ENCODE assay signal across 8 cellular contexts in the genomic region with DNA sequence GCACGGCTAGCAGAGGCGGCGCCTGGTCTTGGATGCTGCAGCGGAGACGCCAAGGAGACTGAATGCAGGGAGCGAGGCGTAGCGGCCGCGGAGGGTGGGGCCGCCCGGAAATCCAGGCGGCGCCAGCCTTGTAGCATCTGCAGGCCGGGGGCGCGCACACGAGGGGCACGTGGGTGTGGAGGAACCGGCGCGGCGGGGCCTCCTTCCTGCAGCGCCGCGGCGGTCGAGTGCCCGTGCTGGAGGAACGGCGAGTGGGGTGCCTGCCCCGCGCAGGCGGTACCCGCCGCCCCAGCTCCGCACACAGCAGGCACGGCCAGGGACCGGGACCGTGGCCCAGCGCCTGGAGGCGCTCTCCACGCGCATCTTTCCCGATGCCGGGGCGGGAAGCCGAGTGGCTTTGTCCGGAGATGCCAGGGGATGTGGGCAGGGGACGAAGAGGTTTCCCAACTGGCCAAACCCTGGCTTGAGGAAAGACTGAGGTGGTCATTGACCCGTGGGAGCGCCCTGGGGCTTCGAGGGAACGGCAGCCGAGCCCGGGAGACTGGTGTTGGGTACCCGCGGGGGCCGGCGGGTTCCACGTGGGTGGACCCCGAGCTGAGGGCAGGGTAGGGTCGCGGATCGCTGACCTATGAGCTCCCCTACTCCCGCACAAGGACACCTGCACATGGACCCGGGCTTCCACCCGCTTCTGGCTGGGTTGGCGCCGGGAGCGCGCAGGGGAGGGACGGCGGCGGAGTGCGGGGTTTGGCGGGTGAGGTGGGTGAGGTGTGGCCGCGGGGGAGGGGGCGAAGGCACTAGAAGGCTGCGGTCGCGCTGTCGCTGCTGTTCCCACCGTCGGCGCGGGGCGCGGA.
DNase-seq lines count a peak whose midpoint lies in the region; ATAC-seq lines count a peak whose summit lies in the region.

No MANE protein-coding gene starts in this region.

- H3K9ac ChIP-seq in iPS-20b (ENCODE audit: low read depth, low read length) (no peak overlapping the region), stomach smooth muscle (ENCODE audit: low read length in 2 of 2) (no peak overlapping the region)

- intact Hi-C loops in activated T-helper 2 cell treated with anti-CD3 and anti-CD28 coated beads, Interferon-gamma antibody, Interleukin-2, Interleukin-4, amounts not matched to agents 10 μg/mL and 5 μg/mL and 100 μg/mL, durations not matched to agents 14 hours and 24 hours and 36 hours (cut with micrococcal nuclease), result loop anchor here (2.0 to 10.0 kb wide), 3 partner anchors 27 to 1731 kb away; partner anchors contain the start of gene CCK

- peak overlapping the region; percentile 56 for H3K4me3 Mint-ChIP-seq in activated T-helper 2 cell treated with anti-CD3 and anti-CD28 coated beads, Interferon-gamma antibody, Interleukin-2, Interleukin-4, amounts not matched to agents 10 μg/mL and 5 μg/mL and 100 μg/mL, durations not matched to agents 14 hours and 24 hours and 36 hours (ENCODE audit: low read depth)

- peaks cover 84% of the 10 kb centered on the region for H3K27me3 ChIP-seq in iPS-20b (ENCODE audit: insufficient read depth, low read length)
- peaks cover 50 to 72% of the 10 kb centered on the region in 2 donors for H3K27me3 ChIP-seq in stomach smooth muscle (ENCODE audit: control insufficient read depth in 1 of 2, insufficient read depth in 2 of 2, low read length in 2 of 2)

- H3K27ac ChIP-seq in iPS-20b (ENCODE audit: low read length) (no peak overlapping the region), stomach smooth muscle (ENCODE audit: low read length) (no peak overlapping the region)

- peaks cover 12% of the 10 kb centered on the region for H3K9me3 Mint-ChIP-seq in activated T-helper 2 cell treated with anti-CD3 and anti-CD28 coated beads, Interferon-gamma antibody, Interleukin-2, Interleukin-4, amounts not matched to agents 10 μg/mL and 5 μg/mL and 100 μg/mL, durations not matched to agents 14 hours and 24 hours and 36 hours

- H3K4me1 Mint-ChIP-seq in activated T-helper 2 cell treated with anti-CD3 and anti-CD28 coated beads, Interferon-gamma antibody, Interleukin-2, Interleukin-4, amounts not matched to agents 10 μg/mL and 5 μg/mL and 100 μg/mL, durations not matched to agents 14 hours and 24 hours and 36 hours (ENCODE audit: low read depth), result peaks cover 28% of the 10 kb centered on the region

- no peaks in the 10 kb centered on the region for H3K36me3 ChIP-seq in iPS-20b (ENCODE audit: insufficient read depth, low read depth, low read length)
- no peaks in the 10 kb centered on the region for H3K36me3 ChIP-seq in stomach smooth muscle (ENCODE audit: control insufficient read depth in 2 of 2, insufficient read depth in 2 of 2, low read length in 2 of 2)

- no peaks in the 10 kb centered on the region for H3K36me3 Mint-ChIP-seq in activated T-helper 2 cell treated with anti-CD3 and anti-CD28 coated beads, Interferon-gamma antibody, Interleukin-2, Interleukin-4, amounts not matched to agents 10 μg/mL and 5 μg/mL and 100 μg/mL, durations not matched to agents 14 hours and 24 hours and 36 hours (ENCODE audit: low read depth)

- H3K4me1 ChIP-seq in iPS-20b (ENCODE audit: insufficient read depth, low read length) (peaks cover 6% of the 10 kb centered on the region; the same call in 1 of the 2 replicates), stomach smooth muscle (ENCODE audit: control insufficient read depth, insufficient read depth, low read length) (peaks cover 48% of the 10 kb centered on the region)

- peaks cover 72% of the 10 kb centered on the region for H3K27me3 Mint-ChIP-seq in activated T-helper 2 cell treated with anti-CD3 and anti-CD28 coated beads, Interferon-gamma antibody, Interleukin-2, Interleukin-4, amounts not matched to agents 10 μg/mL and 5 μg/mL and 100 μg/mL, durations not matched to agents 14 hours and 24 hours and 36 hours (ENCODE audit: low read depth)

- H3K9me3 ChIP-seq in iPS-20b (ENCODE audit: insufficient read depth, low read depth, low read length), result peaks cover 5% of the 10 kb centered on the region
- H3K9me3 ChIP-seq in stomach smooth muscle (ENCODE audit: control insufficient read depth in 2 of 2, low read length in 2 of 2), result peaks cover 3 to 4% of the 10 kb centered on the region in 2 donors

- H3K4me3 ChIP-seq in iPS-20b (ENCODE audit: low read length), result peak overlapping the region; percentile 81
- peak overlapping the region; percentile 31 to 57 for H3K4me3 ChIP-seq in stomach smooth muscle (ENCODE audit: low read length in 2 of 2)

- peak; percentile 6 to 34 for ATAC-seq in activated CD4-positive, CD25-positive, alpha-beta regulatory T cell treated with anti-CD3 and anti-CD28 coated beads, Interleukin-2, amount 50 U/mL, for 24 hours
- no peak for ATAC-seq in HG03135 (IDR thresholded peaks at IDR 0.05; ENCODE audit: unreplicated experiment)

- no peak for DNase-seq in activated CD4-positive, CD25-positive, alpha-beta regulatory T cell treated with anti-CD3 and anti-CD28 coated beads, Interleukin-2, amount 50 U/mL, for 72 hours
- peak; percentile 43 for DNase-seq in M059J (ENCODE audit: low read depth)
- DNase-seq in activated T-helper 2 cell treated with anti-CD3 and anti-CD28 coated beads, Interferon-gamma antibody, Interleukin-2, Interleukin-4, amounts not matched to agents 10 μg/mL and 5 μg/mL and 100 μg/mL, durations not matched to agents 14 hours and 24 hours and 36 hours (ENCODE audit: low spot score), result no peak
- no peak for DNase-seq in superior temporal gyrus (ENCODE audit: extremely low spot score)

- H3K27ac Mint-ChIP-seq in activated T-helper 2 cell treated with anti-CD3 and anti-CD28 coated beads, Interferon-gamma antibody, Interleukin-2, Interleukin-4, amounts not matched to agents 10 μg/mL and 5 μg/mL and 100 μg/mL, durations not matched to agents 14 hours and 24 hours and 36 hours, result no peak overlapping the region
